8 cellular contexts compared by ENCODE assay signal in genomic region chr4:139279723-139280620, GRCh38. TPM values are rescaled to one million over a fixed set of nuclear protein-coding genes. Genes with fewer than 3 reads are reported as not detected.
DNase-seq lines count a peak whose midpoint lies in the region; ATAC-seq and TF ChIP-seq lines count a peak whose summit lies in the region.

Gene MGARP (minus strand): TSS chr4:139280225. CDS start chr4:139280158, 67 bp downstream.

- H3K36me3 ChIP-seq in skeletal muscle satellite cell (ENCODE audit: insufficient read depth, low read length) = no peaks in the 10 kb centered on the region

- H3K4me1 ChIP-seq in skeletal muscle satellite cell (ENCODE audit: control insufficient read depth, insufficient read depth, low read length) = peaks cover 17% of the 10 kb centered on the region

- TF ChIP-seq CTCF in GM12865 (IDR thresholded peaks at IDR 0.05; ENCODE audit: insufficient read depth, low read depth, low read length, missing control alignments) (no peak), astrocyte of the spinal cord (IDR thresholded peaks at IDR 0.05; ENCODE audit: low read depth, low read length) (no peak), GM20000 (IDR thresholded peaks at IDR 0.05; ENCODE audit: extremely low read depth, missing control alignments) (no peak)

- H3K4me3 ChIP-seq in GM12865 (ENCODE audit: low read depth, low read length) (no peak within 1 kb of the TSS), astrocyte of the spinal cord (ENCODE audit: low read depth, low read length) (peak within 1 kb of the TSS; percentile 53), iPS-18c (ENCODE audit: insufficient read depth, low read depth, low read length) (peak within 1 kb of the TSS; percentile 59; the same call in 1 of the 2 replicates), skeletal muscle satellite cell (ENCODE audit: low read length) (peak within 1 kb of the TSS; percentile 73)

- no peaks in the 10 kb centered on the region for H3K9me3 ChIP-seq in iPS-18c (ENCODE audit: control insufficient read depth, insufficient read depth, low read length)
- H3K9me3 ChIP-seq in skeletal muscle satellite cell (replicated peaks; ENCODE audit: low read length) = no peaks in the 10 kb centered on the region

- DNase-seq in GM12865 (ENCODE audit: low read depth) (peak; percentile 17), NCI-H69 (lab: John Stamatoyannopoulos, UW) (peak; percentile 56), astrocyte of the spinal cord (ENCODE audit: low read depth, low spot score) (no peak), GM20000 (ENCODE audit: low spot score) (no peak)

- peak within 1 kb of the TSS; percentile 94 for H3K4me2 ChIP-seq in skeletal muscle satellite cell (ENCODE audit: low read length)

- in situ Hi-C loops in astrocyte of the spinal cord (cut with HindIII; ENCODE audit: low sequenced_read_pairs) = no loop called here

- H3K9ac ChIP-seq in skeletal muscle satellite cell (ENCODE audit: low read depth, low read length) = peak within 1 kb of the TSS; percentile 62

- ATAC-seq in HG02870 (IDR thresholded peaks at IDR 0.05; ENCODE audit: unreplicated experiment) (no peak), HG02885 (IDR thresholded peaks at IDR 0.05; ENCODE audit: poor library complexity, unreplicated experiment) (no peak)

- H3K27me3 ChIP-seq in skeletal muscle satellite cell (ENCODE audit: control insufficient read depth, insufficient read depth, low read length) = no peaks in the 10 kb centered on the region

RNA-seq across cellular contexts. Expression of gene MGARP, which starts in this region (rescaled TPM):
- 2.2 and 2.3 TPM in 2 replicates for total RNA-seq in skeletal muscle satellite cell (2012; rRNA removed)

Comparison
In these comparisons a context has a peak if more than half of its experiments do, and no peak if none do; other contexts are left out.
1. DNase-seq: peak in GM12865 (single experiment) and NCI-H69 (single experiment); none in astrocyte of the spinal cord (single experiment) and GM20000 (single experiment).